ENCODE assay signal across 8 cellular contexts in the genomic region with DNA sequence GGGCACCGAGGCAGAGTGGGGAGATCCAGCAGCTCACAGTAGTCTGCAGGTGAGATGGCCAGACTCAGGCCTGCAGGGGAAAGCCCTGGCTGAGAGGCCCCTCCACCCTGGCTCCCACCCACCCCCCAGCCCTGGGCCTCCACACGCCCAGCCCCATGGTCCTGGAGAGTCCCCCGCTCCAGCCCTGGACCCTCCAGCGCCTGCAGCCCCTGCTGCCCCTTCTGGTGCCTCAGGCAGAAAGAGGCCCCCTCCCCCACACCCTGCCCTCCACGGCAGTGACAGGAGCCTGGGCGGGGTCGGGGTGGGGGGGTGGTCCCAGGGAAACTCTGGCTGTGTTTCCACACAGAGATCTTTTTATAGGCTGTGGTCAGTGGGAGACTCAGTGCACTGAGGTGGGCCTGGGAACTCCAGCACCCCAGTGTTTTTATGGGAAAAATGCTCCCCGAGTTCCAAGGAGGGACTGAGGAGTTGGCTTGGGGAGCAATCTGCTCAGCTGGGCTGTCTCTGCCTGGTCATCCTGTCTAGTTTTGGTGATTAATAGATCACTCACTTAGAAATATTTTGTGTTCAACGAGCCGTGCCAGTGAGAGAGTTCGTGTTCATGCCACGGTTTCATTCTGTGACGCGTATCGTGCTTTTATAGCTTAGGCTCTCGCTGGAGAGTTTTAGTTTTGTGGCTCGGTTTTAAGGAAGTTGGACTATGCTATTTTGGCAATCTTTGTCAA. TPM values are rescaled to one million over a fixed set of nuclear protein-coding genes. Genes with fewer than 3 reads are reported as not detected.
DNase-seq lines count a peak whose midpoint lies in the region; ATAC-seq and TF ChIP-seq lines count a peak whose summit lies in the region.

No MANE protein-coding gene starts in this region.

- H3K4me3 ChIP-seq in cardiac fibroblast (replicated peaks in 1 of 2; ENCODE audit: low read depth in 2 of 2, low read length in 2 of 2) = peak overlapping the region; percentile 2 to 43

- H3K4me1 Mint-ChIP-seq in naive thymus-derived CD8-positive, alpha-beta T cell = peaks cover 6 to 43% (median 15%) of the 10 kb centered on the region in 4 donors

- ATAC-seq in GM21529 (IDR thresholded peaks at IDR 0.05; ENCODE audit: unreplicated experiment) = peak; percentile 64
- ATAC-seq in naive thymus-derived CD8-positive, alpha-beta T cell = no peak

- H3K27me3 Mint-ChIP-seq in naive thymus-derived CD8-positive, alpha-beta T cell = peaks cover 2 to 39% (median 17%) of the 10 kb centered on the region in 5 donors

- POLR2A ChIA-PET in naive thymus-derived CD8-positive, alpha-beta T cell (lab: Charles Lee) = no interaction called here

- H3K36me3 Mint-ChIP-seq in naive thymus-derived CD8-positive, alpha-beta T cell = peaks cover 0 to 2% (median 0%) of the 10 kb centered on the region in 3 donors

- in situ Hi-C loops in Caki2 (cut with HindIII; ENCODE audit: low pct_unique_long_range_greater_than_20kb, low sequenced_read_pairs) = no loop called here

- peak overlapping the region in 3 of 10 donors; percentile 18 to 76 (median 22) for H3K4me3 Mint-ChIP-seq in naive thymus-derived CD8-positive, alpha-beta T cell

- H3K9me3 Mint-ChIP-seq in naive thymus-derived CD8-positive, alpha-beta T cell = no peaks in the 10 kb centered on the region

- H3K27ac Mint-ChIP-seq in naive thymus-derived CD8-positive, alpha-beta T cell = peak overlapping the region in 1 of 10 donors; percentile 76

- DNase-seq in Caki2 (ENCODE audit: low read depth) (peak; percentile 81), LHCN-M2 (ENCODE audit: low read depth) (peak; percentile 69), cardiac fibroblast (ENCODE audit: low read depth in 2 of 2) (peak; percentile 62 to 87), midbrain (lab: John Stamatoyannopoulos, UW) (peak; percentile 23), COLO829 (ENCODE audit: low spot score) (no peak)
- no peak for DNase-seq in activated CD4-positive, CD25-positive, alpha-beta regulatory T cell (lab: John Stamatoyannopoulos, UW)
- DNase-seq in naive thymus-derived CD8-positive, alpha-beta T cell = no peak

- TF ChIP-seq CTCF in cardiac fibroblast (IDR thresholded peaks at IDR 0.05; ENCODE audit: low read depth, low read length) = no peak

RNA-seq across cellular contexts. Expression of a gene that starts 53.1 kb away (rescaled TPM):
- total RNA-seq in Caki2 (2014; rRNA removed; shearing (Covaris generic); ENCODE audit: low replicate concordance) = not detected in 2 replicates
- total RNA-seq in LHCN-M2 (2014; rRNA removed) = 0.32 and 0.40 TPM in 2 replicates
- polyA plus RNA-seq in LHCN-M2 (2012) = 0.17 TPM
- not detected for total RNA-seq in naive thymus-derived CD8-positive, alpha-beta T cell
- not detected for polyA plus RNA-seq in naive thymus-derived CD8-positive, alpha-beta T cell

Comparison
In these comparisons a context has a peak if more than half of its experiments do, and no peak if none do; other contexts are left out.
1. DNase-seq: peak in Caki2 (single experiment), LHCN-M2 (single experiment), cardiac fibroblast (2 of 2) and midbrain (single experiment); none in activated CD4-positive, CD25-positive, alpha-beta regulatory T cell (0 of 4), COLO829 (single experiment) and naive thymus-derived CD8-positive, alpha-beta T cell (0 of 10).